In genomic region chr18:57057890-57058289, GRCh38 we compare ENCODE assay signal across 14 cellular contexts.
A peak's percentile ranks its signal among the peaks of the same experiment; 100 is the strongest.
DNase-seq lines count a peak whose midpoint lies in the region; ATAC-seq, FAIRE-seq and TF ChIP-seq lines count a peak whose summit lies in the region.
"Had no signal": no experiment of that assay in that cellular context is flagged by ENCODE, and none has a peak within 500 bp of the region (broad histone marks: within the 10 kb centered on the region; RNA-seq: fewer than 3 reads in every experiment).

No MANE protein-coding gene starts in this region.

- intact Hi-C loops in esophagus squamous epithelium (cut with DNase I): no loop called here

- WGBS in esophagus squamous epithelium, 2 donors: 75 to 83% methylated on average over 6 of the region's 6 CpGs

- DNase-seq in GM12891 (ENCODE audit: insufficient read length, low spot score): no peak
- DNase-seq in esophagus squamous epithelium (lab: John Stamatoyannopoulos, UW): no peak
- DNase-seq in NCI-H1694 treated with DMSO at 0.1 percent for 48 hours (lab: John Stamatoyannopoulos, UW): no peak
- no peak for DNase-seq in amygdala (lab: John Stamatoyannopoulos, UW)
- DNase-seq: activated gamma-delta T cell treated with Interleukin-2 at 50 U/mL for 16 hours; caudate nucleus; NCI-H2081 treated with DMSO at 0.1 percent for 48 hours; NK-92 treated with Interleukin-12 subunit alpha and Interleukin-12 subunit beta, amount 100 ng/mL, for 24 hours; testis had no signal

- H3K27me3 ChIP-seq in esophagus squamous epithelium: no peaks in the 10 kb centered on the region
- H3K27me3 ChIP-seq: testis had no signal

- ATAC-seq in GM18861 (IDR thresholded peaks at IDR 0.05; ENCODE audit: unreplicated experiment): peak; percentile 82
- ATAC-seq in HG02571 (IDR thresholded peaks at IDR 0.05; ENCODE audit: unreplicated experiment): peak; percentile 63
- ATAC-seq in HG03432 (IDR thresholded peaks at IDR 0.05; ENCODE audit: unreplicated experiment): peak; percentile 92
- ATAC-seq in GM21526 (IDR thresholded peaks at IDR 0.05; ENCODE audit: low FRiP score, unreplicated experiment): no peak

- H3K36me3 ChIP-seq in esophagus squamous epithelium: no peaks in the 10 kb centered on the region

- H3K27ac ChIP-seq in esophagus squamous epithelium: no peak overlapping the region
- H3K27ac ChIP-seq: SK-N-MC, testis had no signal

- TF ChIP-seq CTCF in esophagus squamous epithelium (IDR thresholded peaks at IDR 0.05): no peak

- TF ChIP-seq POLR2A in GM12891 (IDR thresholded peaks at IDR 0.05; ENCODE audit: low read depth, low read length): no peak
- no peak for TF ChIP-seq POLR2A in esophagus squamous epithelium (IDR thresholded peaks at IDR 0.05)

- no peak for FAIRE-seq in GM12891 (lab: Jason Lieb, UNC)

- H3K9me3 ChIP-seq in esophagus squamous epithelium: no peaks in the 10 kb centered on the region
- H3K9me3 ChIP-seq: testis had no signal

- no peaks in the 10 kb centered on the region for H3K4me1 ChIP-seq in esophagus squamous epithelium
- H3K4me1 ChIP-seq: testis had no signal

- H3K4me3 ChIP-seq in esophagus squamous epithelium: no peak overlapping the region
- H3K4me3 ChIP-seq: SK-N-MC, testis had no signal

TF ChIP-seq in GM12891, 5 proteins besides CTCF, POLR2A, EP300 and RAD21:
- no peak for TF ChIP-seq POLR2AphosphoS5 (IDR thresholded peaks at IDR 0.05; ENCODE audit: low read depth, low read length)
- TF ChIP-seq PAX5 (IDR thresholded peaks at IDR 0.05; ENCODE audit: insufficient read depth, low read length, severe bottlenecking): no peak
- peak; percentile 35; the same call in 1 of the 2 replicates for TF ChIP-seq SPI1 (IDR thresholded peaks at IDR 0.05; ENCODE audit: low read depth, low read length)
- TF ChIP-seq POU2F2 (IDR thresholded peaks at IDR 0.05; ENCODE audit: low read depth, low read length): no peak
- no peak for TF ChIP-seq TAF1 (IDR thresholded peaks at IDR 0.05; ENCODE audit: low read depth, low read length)
